24 cellular contexts compared by ENCODE assay signal in genomic region chr14:33850826-33851225, GRCh38.
"Had no signal": no experiment of that assay in that cellular context is flagged by ENCODE, and none has a peak within 500 bp of the region (broad histone marks: within the 10 kb centered on the region; RNA-seq: fewer than 3 reads in every experiment).

No MANE protein-coding gene starts in this region.

- H3K27ac Mint-ChIP-seq: activated CD4-positive, alpha-beta memory T cell treated with anti-CD3 and anti-CD28 coated beads for 36 hours; activated CD4-positive, alpha-beta T cell treated with anti-CD3 and anti-CD28 coated beads, Interleukin-2, amount 10 ng/mL, durations not matched to agents 24 days and 14 days; activated naive CD4-positive, alpha-beta T cell treated with anti-CD3 and anti-CD28 coated beads, Interleukin-2, amount 50 U/mL, for 24 hours; activated naive CD8-positive, alpha-beta T cell treated with anti-CD3 and anti-CD28 coated beads, Interleukin-2, amount 50 U/mL, for 24 hours; activated T-cell treated with anti-CD3 and anti-CD28 coated beads, Interleukin-2, amount 50 U/mL, for 24 hours; endodermal cell; nephron; progenitor cell of endocrine pancreas; stimulated activated naive B cell treated with anti-CD40 and anti-IgM and Interleukin-4, amounts not matched to agents 10 μg/mL and 1 μg/mL and 100 μg/mL, for 72 hours had no signal

- H3K36me3 Mint-ChIP-seq: activated CD4-positive, alpha-beta memory T cell treated with anti-CD3 and anti-CD28 coated beads for 36 hours; activated naive CD4-positive, alpha-beta T cell treated with anti-CD3 and anti-CD28 coated beads, Interleukin-2, amount 50 U/mL, for 24 hours; stimulated activated naive B cell treated with anti-CD40 and anti-IgM and Interleukin-4, amounts not matched to agents 10 μg/mL and 1 μg/mL and 100 μg/mL, for 72 hours had no signal

- DNase-seq: activated CD4-positive, alpha-beta memory T cell treated with anti-CD3 and anti-CD28 coated beads for 36 hours; activated CD4-positive, alpha-beta T cell treated with anti-CD3 and anti-CD28 coated beads, Interleukin-2, amount 10 ng/mL, durations not matched to agents 24 days and 14 days; activated CD8-positive, alpha-beta memory T cell treated with anti-CD3 and anti-CD28 coated beads, Interleukin-2, amount 50 U/mL, for 4 hours; activated naive CD8-positive, alpha-beta T cell treated with anti-CD3 and anti-CD28 coated beads, Interleukin-2, amount 50 U/mL, for 24 hours; activated T-cell treated with anti-CD3 and anti-CD28 coated beads, Interleukin-2, amount 50 U/mL, for 24 hours; anterior cingulate cortex; endodermal cell; esophagus squamous epithelium; foreskin melanocyte; left ventricle myocardium inferior; ovary; sigmoid colon; small intestine; stimulated activated CD4-positive, alpha-beta T cell treated with anti-CD3 and anti-CD28 coated beads, Interleukin-4, amount 100 ng/mL, for 24 hours; stimulated activated naive B cell treated with anti-CD40 and anti-IgM and Interleukin-4, amounts not matched to agents 10 μg/mL and 1 μg/mL and 100 μg/mL, for 72 hours; T-helper 9 cell; transverse colon; uterus had no signal

- H3K9me3 ChIP-seq: esophagus squamous epithelium, left ventricle myocardium inferior, ovary, sigmoid colon, transverse colon, uterus had no signal

- H3K9me3 Mint-ChIP-seq: activated CD4-positive, alpha-beta memory T cell treated with anti-CD3 and anti-CD28 coated beads for 36 hours; activated naive CD4-positive, alpha-beta T cell treated with anti-CD3 and anti-CD28 coated beads, Interleukin-2, amount 50 U/mL, for 24 hours; activated naive CD8-positive, alpha-beta T cell treated with anti-CD3 and anti-CD28 coated beads, Interleukin-2, amount 50 U/mL, for 24 hours; activated T-cell treated with anti-CD3 and anti-CD28 coated beads, Interleukin-2, amount 50 U/mL, for 24 hours; nephron; stimulated activated naive B cell treated with anti-CD40 and anti-IgM and Interleukin-4, amounts not matched to agents 10 μg/mL and 1 μg/mL and 100 μg/mL, for 72 hours had no signal

- H3K4me3 ChIP-seq: esophagus squamous epithelium, left ventricle myocardium inferior, lung, ovary, sigmoid colon, transverse colon, uterus had no signal

- H3K4me3 Mint-ChIP-seq: activated CD4-positive, alpha-beta memory T cell treated with anti-CD3 and anti-CD28 coated beads for 36 hours; activated CD4-positive, alpha-beta T cell treated with anti-CD3 and anti-CD28 coated beads, Interleukin-2, amount 10 ng/mL, durations not matched to agents 24 days and 14 days; activated naive CD4-positive, alpha-beta T cell treated with anti-CD3 and anti-CD28 coated beads, Interleukin-2, amount 50 U/mL, for 24 hours; activated naive CD8-positive, alpha-beta T cell treated with anti-CD3 and anti-CD28 coated beads, Interleukin-2, amount 50 U/mL, for 24 hours; activated T-cell treated with anti-CD3 and anti-CD28 coated beads, Interleukin-2, amount 50 U/mL, for 24 hours; endodermal cell; nephron; stimulated activated naive B cell treated with anti-CD40 and anti-IgM and Interleukin-4, amounts not matched to agents 10 μg/mL and 1 μg/mL and 100 μg/mL, for 72 hours had no signal

- H3K36me3 ChIP-seq: esophagus squamous epithelium, left ventricle myocardium inferior, ovary, sigmoid colon, transverse colon, uterus had no signal

- H3K27ac ChIP-seq: esophagus squamous epithelium, left ventricle myocardium inferior, ovary, sigmoid colon, transverse colon, uterus, VCaP had no signal

- H3K4me1 Mint-ChIP-seq: activated naive CD4-positive, alpha-beta T cell treated with anti-CD3 and anti-CD28 coated beads, Interleukin-2, amount 50 U/mL, for 24 hours; stimulated activated naive B cell treated with anti-CD40 and anti-IgM and Interleukin-4, amounts not matched to agents 10 μg/mL and 1 μg/mL and 100 μg/mL, for 72 hours had no signal

- ATAC-seq: activated CD4-positive, CD25-positive, alpha-beta regulatory T cell treated with anti-CD3 and anti-CD28 coated beads, Interleukin-2, amount 50 U/mL, for 24 hours; activated naive CD8-positive, alpha-beta T cell treated with anti-CD3 and anti-CD28 coated beads, Interleukin-2, amount 50 U/mL, for 24 hours; stimulated activated naive B cell treated with anti-CD40 and anti-IgM and Interleukin-4, amounts not matched to agents 10 μg/mL and 1 μg/mL and 100 μg/mL, for 72 hours had no signal

- H3K27me3 Mint-ChIP-seq: activated CD4-positive, alpha-beta memory T cell treated with anti-CD3 and anti-CD28 coated beads for 36 hours; activated naive CD4-positive, alpha-beta T cell treated with anti-CD3 and anti-CD28 coated beads, Interleukin-2, amount 50 U/mL, for 24 hours; activated naive CD8-positive, alpha-beta T cell treated with anti-CD3 and anti-CD28 coated beads, Interleukin-2, amount 50 U/mL, for 24 hours; activated T-cell treated with anti-CD3 and anti-CD28 coated beads, Interleukin-2, amount 50 U/mL, for 24 hours had no signal

- H3K27me3 ChIP-seq: esophagus squamous epithelium, ovary, sigmoid colon, transverse colon, uterus had no signal

- H3K4me1 ChIP-seq: esophagus squamous epithelium, sigmoid colon, transverse colon, uterus had no signal
